ENCODE assay signal across 10 cellular contexts in genomic region chr6:15628499-15629131, GRCh38. TPM values are rescaled to one million over a fixed set of nuclear protein-coding genes. Genes with fewer than 3 reads are reported as not detected.
DNase-seq lines count a peak whose midpoint lies in the region; ATAC-seq and TF ChIP-seq lines count a peak whose summit lies in the region.
"Had no signal": no experiment of that assay in that cellular context is flagged by ENCODE, and none has a peak within 500 bp of the region (broad histone marks: within the 10 kb centered on the region; RNA-seq: fewer than 3 reads in every experiment).

No MANE protein-coding gene starts in this region.

- H3K36me3 ChIP-seq in DND-41 (ENCODE audit: insufficient read depth, low read length) (peaks cover 23% of the 10 kb centered on the region), PC-3 (ENCODE audit: low read depth, low read length) (no peaks in the 10 kb centered on the region)

- DNase-seq in DND-41 (peak; percentile 15), PC-3 (peak; percentile 13), astrocyte of the hippocampus (ENCODE audit: low read depth, low spot score) (peak; percentile 90), HuH-7 (ENCODE audit: low spot score) (no peak), lower leg skin (ENCODE audit: low spot score in 2 of 2) (no peak), NCI-H1105 treated with DMSO at 0.1 percent for 48 hours (lab: John Stamatoyannopoulos, UW) (no peak), middle frontal gyrus (ENCODE audit: extremely low spot score, low spot score) (no peak)
- DNase-seq in stimulated activated CD4-positive, alpha-beta T cell treated with anti-CD3 and anti-CD28 coated beads, Interleukin-1b, Interleukin-23, amount 100 ng/mL, for 24 hours (ENCODE audit: low read depth in 4 of 4, low spot score in 1 of 4) = peak; percentile 18 to 40 (median 19)
- DNase-seq: heart left ventricle, substantia nigra had no signal

- H3K27me3 ChIP-seq in DND-41 (ENCODE audit: insufficient read depth, low read length, poor library complexity) = no peaks in the 10 kb centered on the region
- no peaks in the 10 kb centered on the region for H3K27me3 ChIP-seq in PC-3 (ENCODE audit: low read length)
- H3K27me3 ChIP-seq: heart left ventricle had no signal

- H2AFZ ChIP-seq in DND-41 (ENCODE audit: low read depth, low read length) (no peak overlapping the region), PC-3 (ENCODE audit: low read length) (no peak overlapping the region)

- H3K9me2 ChIP-seq in PC-3 (replicated peaks; ENCODE audit: low read length) = no peaks in the 10 kb centered on the region

- H3K27ac ChIP-seq in DND-41 (ENCODE audit: low read length) = no peak overlapping the region
- no peak overlapping the region for H3K27ac ChIP-seq in PC-3 (ENCODE audit: low read length)
- H3K27ac ChIP-seq: heart left ventricle had no signal

- H3F3A ChIP-seq in PC-3 (ENCODE audit: low read length, unreplicated experiment) = no peaks in the 10 kb centered on the region

- CTCF ChIA-PET in PC-3 (lab: Charles Lee) = no interaction called here

- no TSS peak for BruUV-seq in PC-3 (replicated peaks; lab: Mats Ljungman, UMichigan)

- no peak for TF ChIP-seq CTCF in DND-41 (IDR thresholded peaks at IDR 0.05; ENCODE audit: borderline replicate concordance, extremely low read depth, low read length, poor library complexity, severe bottlenecking)
- TF ChIP-seq CTCF in PC-3 (conservative IDR thresholded peaks at IDR 0.05; ENCODE audit: low read depth, low read length) = no peak
- no peak for TF ChIP-seq CTCF in lower leg skin (IDR thresholded peaks at IDR 0.05)

- POLR2A ChIA-PET in PC-3 (lab: Charles Lee; ENCODE audit: unreplicated experiment) = no interaction called here

- H3K4me2 ChIP-seq in DND-41 (ENCODE audit: insufficient read depth, low read length) (no peak overlapping the region), PC-3 (ENCODE audit: low read length) (no peak overlapping the region)

- peak; percentile 72 for ATAC-seq in DND-41 (ENCODE audit: insufficient read depth, low read depth)
- ATAC-seq in PC-3 = no peak

- H4K20me1 ChIP-seq in DND-41 (ENCODE audit: insufficient read depth, low read length) = peaks cover 7% of the 10 kb centered on the region; the same call in 1 of the 2 replicates
- H4K20me1 ChIP-seq in PC-3 (ENCODE audit: low read length) = no peaks in the 10 kb centered on the region

- intact Hi-C loops in PC-3 (cut with micrococcal nuclease) = loop anchor here (5.0 to 10.0 kb wide), 2 partner anchors 186 to 384 kb away; partner anchors contain the start of gene JARID2
- intact Hi-C loops in lower leg skin (cut with DNase I; ENCODE audit: low total_unique reads) = no loop called here

- TF ChIP-seq POLR2A in lower leg skin (IDR thresholded peaks at IDR 0.05) = no peak

- peaks cover 10% of the 10 kb centered on the region for H3K4me1 ChIP-seq in DND-41 (ENCODE audit: insufficient read depth, low read length)
- peaks cover 9% of the 10 kb centered on the region for H3K4me1 ChIP-seq in PC-3 (ENCODE audit: insufficient read depth, low read length)

- H3K9ac ChIP-seq in DND-41 (ENCODE audit: low read depth, low read length) (no peak overlapping the region), PC-3 (ENCODE audit: low read length) (no peak overlapping the region)

- no peaks in the 10 kb centered on the region for H3K9me3 ChIP-seq in DND-41 (ENCODE audit: insufficient read depth, low read length, severe bottlenecking)
- H3K9me3 ChIP-seq in PC-3 (ENCODE audit: low read length) = no peaks in the 10 kb centered on the region
- H3K9me3 ChIP-seq: heart left ventricle had no signal

- no peak overlapping the region for H3K4me3 ChIP-seq in DND-41 (ENCODE audit: low read depth in 1 of 2, low read length in 2 of 2)
- no peak overlapping the region for H3K4me3 ChIP-seq in PC-3 (ENCODE audit: low read length)
- no peak overlapping the region for H3K4me3 ChIP-seq in lower leg skin (ENCODE audit: low read depth, poor library complexity, severe bottlenecking)
- H3K4me3 ChIP-seq: heart left ventricle had no signal

- 71 to 84% methylated on average over 7 of the region's 7 CpGs for WGBS in lower leg skin, 2 donors

- H3K79me2 ChIP-seq in DND-41 (ENCODE audit: insufficient read depth, low read length) (0 out of 2 replicates have a peak, but pooled peaks cover 5% of the 10 kb centered on the region), PC-3 (ENCODE audit: low read length) (no peaks in the 10 kb centered on the region)

RNA-seq across cellular contexts. Expression of gene DTNBP1, which starts 34.2 kb away (rescaled TPM):
- total RNA-seq in PC-3 (2014; rRNA removed) (7.9 and 9.8 TPM in 2 replicates), lower leg skin (10 to 100 TPM in 3 of 4 donors, 1 to 10 TPM in 1; 9.4 to 13.2 (median 11.6) TPM)

Comparison
In these comparisons a context has a peak if more than half of its experiments do, and no peak if none do; other contexts are left out.
1. DNase-seq: peak in DND-41 (single experiment), PC-3 (single experiment), astrocyte of the hippocampus (single experiment) and stimulated activated CD4-positive, alpha-beta T cell treated with anti-CD3 and anti-CD28 coated beads, Interleukin-1b, Interleukin-23, amount 100 ng/mL, for 24 hours (4 of 4); none in HuH-7 (single experiment), lower leg skin (0 of 2), NCI-H1105 treated with DMSO at 0.1 percent for 48 hours (single experiment) and middle frontal gyrus (single experiment).